ENCODE assay signal across 8 cellular contexts in genomic region chr6:111721677-111722219, GRCh38.
DNase-seq lines count a peak whose midpoint lies in the region; ATAC-seq and TF ChIP-seq lines count a peak whose summit lies in the region.

No MANE protein-coding gene starts in this region.

- H3K4me3 Mint-ChIP-seq in naive B cell: peak overlapping the region in 2 of 8 donors; percentile 29 to 43

- H3K36me3 Mint-ChIP-seq in naive B cell: peaks cover 0 to 9% of the 10 kb centered on the region in 2 donors

- no peak overlapping the region for H3K9ac ChIP-seq in SU-DHL-6 (ENCODE audit: low read length)

- H3K4me1 Mint-ChIP-seq in naive B cell: peaks cover 35 to 50% (median 37%) of the 10 kb centered on the region in 3 donors

- no peaks in the 10 kb centered on the region for H3K9me3 Mint-ChIP-seq in naive B cell

- H3K9me2 ChIP-seq in SU-DHL-6 (replicated peaks; ENCODE audit: insufficient read depth, low read length): no peaks in the 10 kb centered on the region

- ATAC-seq in naive B cell (ENCODE audit: low read depth in 2 of 2): peak in 1 of 2 donors; percentile 9
- no peak for ATAC-seq in HG03460 (IDR thresholded peaks at IDR 0.05; ENCODE audit: unreplicated experiment)

- H3K27ac ChIP-seq in SU-DHL-6 (ENCODE audit: low read depth, low read length): no peak overlapping the region

- DNase-seq in activated effector memory CD4-positive, alpha-beta T cell treated with anti-CD3 and anti-CD28 coated beads, Interleukin-2, amount 50 U/mL, for 16 hours: peak; percentile 75
- DNase-seq in activated effector memory CD4-positive, alpha-beta T cell treated with Interleukin-2 at 50 U/mL for 16 hours: no peak
- peak; percentile 73 for DNase-seq in choroid plexus epithelial cell (ENCODE audit: low read depth)
- DNase-seq in naive B cell: peak; percentile 32
- DNase-seq in KG1 (lab: John Stamatoyannopoulos, UW): no peak
- DNase-seq in NCI-H1436 (lab: John Stamatoyannopoulos, UW): no peak

- H3K4me3 ChIP-seq in SU-DHL-6 (ENCODE audit: insufficient read depth, low read length, poor library complexity, severe bottlenecking) (no peak overlapping the region), choroid plexus epithelial cell (ENCODE audit: low read depth, low read length) (no peak overlapping the region)

- H3K9me3 ChIP-seq in SU-DHL-6 (ENCODE audit: insufficient read depth, low read length): no peaks in the 10 kb centered on the region

- no peaks in the 10 kb centered on the region for H3K79me2 ChIP-seq in SU-DHL-6 (ENCODE audit: insufficient read depth, low read length)

- peak overlapping the region in 2 of 6 donors; percentile 10 to 15 for H3K27ac Mint-ChIP-seq in naive B cell

- no peaks in the 10 kb centered on the region for H3K27me3 Mint-ChIP-seq in naive B cell

- no peak overlapping the region for H3K4me2 ChIP-seq in SU-DHL-6 (ENCODE audit: low read depth, low read length, poor library complexity, severe bottlenecking)

- no peaks in the 10 kb centered on the region for H3F3A ChIP-seq in SU-DHL-6 (ENCODE audit: insufficient read depth)

- H2AFZ ChIP-seq in SU-DHL-6 (ENCODE audit: low read depth, low read length, severe bottlenecking): no peak overlapping the region

- no peaks in the 10 kb centered on the region for H4K20me1 ChIP-seq in SU-DHL-6 (ENCODE audit: low read depth, low read length)

- H3K27me3 ChIP-seq in SU-DHL-6 (ENCODE audit: low read length): no peaks in the 10 kb centered on the region

- TF ChIP-seq CTCF in SU-DHL-6 (IDR thresholded peaks at IDR 0.05; ENCODE audit: insufficient read depth, low read length, poor library complexity, severe bottlenecking) (peak; percentile 69), choroid plexus epithelial cell (conservative IDR thresholded peaks at IDR 0.05; ENCODE audit: low read depth, low read length) (peak; percentile 85)

- H3K36me3 ChIP-seq in SU-DHL-6 (ENCODE audit: low read length): no peaks in the 10 kb centered on the region

Comparison
In these comparisons a context has a peak if more than half of its experiments do, and no peak if none do; other contexts are left out.
1. DNase-seq: peak in activated effector memory CD4-positive, alpha-beta T cell treated with anti-CD3 and anti-CD28 coated beads, Interleukin-2, amount 50 U/mL, for 16 hours (single experiment), choroid plexus epithelial cell (single experiment) and naive B cell (single experiment); none in activated effector memory CD4-positive, alpha-beta T cell treated with Interleukin-2 at 50 U/mL for 16 hours (single experiment), KG1 (single experiment) and NCI-H1436 (single experiment).